4 cellular contexts compared by ENCODE assay signal in genomic region chr6:161365633-161366032, GRCh38.
"Had no signal": no experiment of that assay in that cellular context is flagged by ENCODE, and none has a peak within 500 bp of the region (broad histone marks: within the 10 kb centered on the region; RNA-seq: fewer than 3 reads in every experiment).

No MANE protein-coding gene starts in this region.

- ATAC-seq: GM23338 had no signal

- DNase-seq: H9, HCEC 1CT, IMR-90 had no signal

- H3K4me3 ChIP-seq: GM23338 had no signal

- H3K4me1 Mint-ChIP-seq: GM23338, H9 had no signal

- H3K4me3 Mint-ChIP-seq: GM23338, H9 had no signal

- H3K27ac Mint-ChIP-seq: GM23338, H9 had no signal
